Comparison of ENCODE assay signal across 20 cellular contexts in the genomic region with DNA sequence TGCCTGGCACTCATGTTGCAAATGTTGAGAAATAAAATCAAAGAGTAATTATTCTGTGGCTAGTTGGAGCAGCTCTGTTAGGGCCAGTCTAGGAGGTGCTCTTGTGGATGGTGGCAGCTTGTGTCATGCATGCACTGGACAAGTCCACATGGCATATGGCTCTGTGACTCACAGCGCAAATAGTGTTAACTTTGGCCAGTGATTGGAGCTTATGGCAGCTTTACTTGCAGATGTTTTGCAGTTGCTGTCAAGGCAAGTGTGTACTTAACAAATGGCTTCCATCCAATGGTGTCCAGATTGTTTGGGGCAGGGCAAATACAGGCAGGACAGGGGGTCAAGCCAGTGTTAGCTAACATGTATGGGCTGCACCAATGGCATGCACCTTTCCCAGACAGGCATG. TPM values are rescaled to one million over a fixed set of nuclear protein-coding genes. Genes with fewer than 3 reads are reported as not detected.
"Had no signal": no experiment of that assay in that cellular context is flagged by ENCODE, and none has a peak within 500 bp of the region (broad histone marks: within the 10 kb centered on the region; RNA-seq: fewer than 3 reads in every experiment).

No MANE protein-coding gene starts in this region.

- ATAC-seq: foreskin keratinocyte; left colon; lower lobe of right lung; natural killer cell treated with Interleukin-12 subunit alpha and Interleukin-12 subunit beta and Interleukin-15 and Interleukin-18, amount 100 ng/mL, for 72 hours; stimulated activated naive B cell treated with anti-CD40 and anti-IgM and Interleukin-4, amounts not matched to agents 10 μg/mL and 1 μg/mL and 100 μg/mL, for 72 hours; upper lobe of right lung had no signal

- H3K27ac ChIP-seq: ascending aorta, breast epithelium, foreskin keratinocyte, lower lobe of right lung, upper lobe of right lung, WERI-Rb-1 had no signal

- H3K27me3 ChIP-seq: ascending aorta, breast epithelium, foreskin keratinocyte, upper lobe of right lung had no signal

- DNase-seq: activated CD4-positive, alpha-beta T cell treated with anti-CD3 and anti-CD28 coated beads for 1 hour; activated CD8-positive, alpha-beta memory T cell treated with anti-CD3 and anti-CD28 coated beads for 24 hours; activated CD8-positive, alpha-beta memory T cell treated with anti-CD3 and anti-CD28 coated beads, Interleukin-2, amount 50 U/mL, for 48 hours; activated effector memory CD4-positive, alpha-beta T cell treated with Interleukin-2 at 50 U/mL for 16 hours; activated naive CD4-positive, alpha-beta T cell treated with anti-CD3 and anti-CD28 coated beads, Interleukin-2, amount 10 ng/mL, durations not matched to agents 7 days and 5 days; activated T-cell treated with anti-CD3 and anti-CD28 coated beads, Interleukin-2, amount 50 U/mL, for 48 hours; cerebellar nuclear complex; cortex of kidney; foreskin keratinocyte; hypothalamus; islet precursor cell; left colon; lower lobe of right lung; stimulated activated naive B cell treated with anti-CD40 and anti-IgM and Interleukin-4, amounts not matched to agents 10 μg/mL and 1 μg/mL and 100 μg/mL, for 72 hours; T-helper 2 cell; upper lobe of right lung; WERI-Rb-1 had no signal

- H3K36me3 ChIP-seq: ascending aorta, breast epithelium, lower lobe of right lung, upper lobe of right lung, WERI-Rb-1 had no signal

- H3K9me3 ChIP-seq: ascending aorta, breast epithelium, lower lobe of right lung, upper lobe of right lung had no signal

- H3K4me3 ChIP-seq: ascending aorta, breast epithelium, lower lobe of right lung, upper lobe of right lung had no signal

- H3K4me1 ChIP-seq: ascending aorta, breast epithelium, foreskin keratinocyte, lower lobe of right lung, upper lobe of right lung had no signal

RNA-seq across cellular contexts. Expression of a gene that starts 56.9 kb away (rescaled TPM):
- total RNA-seq: foreskin keratinocyte had no signal
